In genomic region chr2:65666156-65666725, GRCh38 we compare ENCODE assay signal across 8 cellular contexts.
DNase-seq lines count a peak whose midpoint lies in the region; ATAC-seq and TF ChIP-seq lines count a peak whose summit lies in the region.

No MANE protein-coding gene starts in this region.

- peak; percentile 53 for DNase-seq in HT-29 (ENCODE audit: low spot score)
- peak; percentile 18 to 61 for DNase-seq in foreskin keratinocyte
- DNase-seq in HuH-7.5 (ENCODE audit: low spot score), result no peak
- DNase-seq in Right ventricle myocardium inferior (ENCODE audit: missing footprints), result no peak
- no peak for DNase-seq in NCI-H345 (lab: John Stamatoyannopoulos, UW)
- no peak for DNase-seq in activated effector memory CD4-positive, alpha-beta T cell treated with anti-CD3 and anti-CD28 coated beads, Interleukin-2, amount 50 U/mL, for 16 hours

- peak overlapping the region; percentile 34 for H3K27ac ChIP-seq in foreskin keratinocyte

- TF ChIP-seq CTCF in foreskin keratinocyte (conservative IDR thresholded peaks at IDR 0.05), result no peak

- ATAC-seq in GM18508 (IDR thresholded peaks at IDR 0.05; ENCODE audit: insufficient read depth, unreplicated experiment) (peak; percentile 95), GM21737 (IDR thresholded peaks at IDR 0.05; ENCODE audit: unreplicated experiment) (peak; percentile 99), foreskin keratinocyte (peak; percentile 66), Right ventricle myocardium inferior (no peak)

- H3K4me1 ChIP-seq in foreskin keratinocyte, result no peaks in the 10 kb centered on the region

- intact Hi-C loops in Right ventricle myocardium inferior (cut with DNase I), result no loop called here

- H3K27me3 ChIP-seq in foreskin keratinocyte, result no peaks in the 10 kb centered on the region

Comparison
In these comparisons a context has a peak if more than half of its experiments do, and no peak if none do; other contexts are left out.
1. DNase-seq: peak in HT-29 (single experiment) and foreskin keratinocyte (2 of 2); none in HuH-7.5 (single experiment), Right ventricle myocardium inferior (single experiment), NCI-H345 (single experiment) and activated effector memory CD4-positive, alpha-beta T cell treated with anti-CD3 and anti-CD28 coated beads, Interleukin-2, amount 50 U/mL, for 16 hours (single experiment).